1 cellular context compared by ENCODE assay signal in the genomic region with DNA sequence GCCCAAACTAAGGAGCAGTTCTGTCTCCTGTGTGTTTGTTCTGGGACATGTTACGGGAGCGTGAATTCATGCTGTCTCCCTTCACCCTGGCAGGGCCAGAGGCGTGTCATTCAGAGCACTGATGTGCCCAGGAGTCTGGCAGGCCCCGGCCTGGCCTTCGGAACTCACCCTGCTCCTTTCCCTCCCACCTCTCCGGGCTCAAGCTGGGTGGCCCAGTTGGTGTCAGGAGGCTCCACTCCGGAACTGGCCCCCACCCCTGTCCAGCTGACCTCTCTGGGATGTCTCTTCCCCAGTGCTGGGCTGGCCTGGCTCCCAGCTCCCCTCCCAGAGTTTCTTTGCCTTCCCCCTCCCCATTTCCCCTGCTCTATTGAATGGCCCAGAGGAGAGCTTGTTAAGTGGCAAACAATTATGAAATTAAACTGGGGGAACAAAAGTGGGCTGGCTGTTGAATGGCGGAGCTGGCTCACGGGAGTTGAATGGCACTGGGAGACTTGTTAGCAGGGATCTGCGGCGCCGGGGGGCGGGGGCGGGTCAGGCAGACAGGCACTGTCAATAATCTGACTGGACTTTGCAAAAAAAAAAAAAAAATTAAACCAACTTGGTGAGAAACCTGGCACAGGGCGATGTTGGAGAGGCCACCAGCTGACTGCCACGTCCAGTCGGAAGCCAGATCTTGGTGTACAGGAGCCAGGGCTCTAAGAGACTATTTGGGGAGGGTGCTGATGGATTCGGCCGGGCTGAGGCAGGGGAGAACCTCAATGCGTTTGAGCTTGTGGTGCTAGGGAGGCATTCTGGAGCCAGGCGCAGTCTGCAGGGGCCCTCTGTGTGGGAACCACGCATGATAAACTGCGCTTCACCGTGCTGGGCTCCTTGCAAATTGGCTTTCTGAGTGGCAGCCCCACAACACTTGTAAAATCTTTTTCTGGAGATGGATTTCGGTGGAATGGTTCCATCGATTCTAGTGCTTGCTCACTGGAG.
TF ChIP-seq lines count a peak whose summit lies in the region.

No MANE protein-coding gene starts in this region.

TF ChIP-seq in HepG2, 621 proteins besides CTCF, POLR2A, EP300 and RAD21:
- TF ChIP-seq TRAFD1 (CRISPR knock-in tag; IDR thresholded peaks at IDR 0.05; ENCODE audit: borderline replicate concordance) (no peak), TMF1 (CRISPR knock-in tag; IDR thresholded peaks at IDR 0.05; ENCODE audit: low read depth) (no peak), ZNF274 (CRISPR knock-in tag; IDR thresholded peaks at IDR 0.05) (no peak), STAG1 (CRISPR knock-in tag; IDR thresholded peaks at IDR 0.05) (no peak), RFXAP (CRISPR knock-in tag; IDR thresholded peaks at IDR 0.05; ENCODE audit: borderline replicate concordance) (no peak), GATAD2A (CRISPR knock-in tag; IDR thresholded peaks at IDR 0.05) (no peak), RNF2 (conservative IDR thresholded peaks at IDR 0.05; ENCODE audit: low read depth) (no peak), ZSCAN22 (CRISPR knock-in tag; IDR thresholded peaks at IDR 0.05) (no peak), ZBTB8A (CRISPR knock-in tag; IDR thresholded peaks at IDR 0.05; ENCODE audit: borderline replicate concordance, low read depth) (no peak)
- TF ChIP-seq, protein P1, sequence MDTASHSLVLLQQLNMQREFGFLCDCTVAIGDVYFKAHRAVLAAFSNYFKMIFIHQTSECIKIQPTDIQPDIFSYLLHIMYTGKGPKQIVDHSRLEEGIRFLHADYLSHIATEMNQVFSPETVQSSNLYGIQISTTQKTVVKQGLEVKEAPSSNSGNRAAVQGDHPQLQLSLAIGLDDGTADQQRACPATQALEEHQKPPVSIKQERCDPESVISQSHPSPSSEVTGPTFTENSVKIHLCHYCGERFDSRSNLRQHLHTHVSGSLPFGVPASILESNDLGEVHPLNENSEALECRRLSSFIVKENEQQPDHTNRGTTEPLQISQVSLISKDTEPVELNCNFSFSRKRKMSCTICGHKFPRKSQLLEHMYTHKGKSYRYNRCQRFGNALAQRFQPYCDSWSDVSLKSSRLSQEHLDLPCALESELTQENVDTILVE (CRISPR knock-in tag; IDR thresholded peaks at IDR 0.05), result no peak
